In genomic region chr19:4952945-4953344, GRCh38 we compare ENCODE assay signal across 18 cellular contexts. TPM values are rescaled to one million over a fixed set of nuclear protein-coding genes. Genes with fewer than 3 reads are reported as not detected.
A peak's percentile ranks its signal among the peaks of the same experiment; 100 is the strongest.
DNase-seq lines count a peak whose midpoint lies in the region; ATAC-seq, FAIRE-seq and TF ChIP-seq lines count a peak whose summit lies in the region.
"Had no signal": no experiment of that assay in that cellular context is flagged by ENCODE, and none has a peak within 500 bp of the region (broad histone marks: within the 10 kb centered on the region; RNA-seq: fewer than 3 reads in every experiment).

No MANE protein-coding gene starts in this region.

- H3K9me3 Mint-ChIP-seq in natural killer cell treated with Interleukin-12 subunit alpha and Interleukin-12 subunit beta and Interleukin-15 and Interleukin-18, amount 100 ng/mL, for 72 hours, result no peaks in the 10 kb centered on the region
- H3K9me3 Mint-ChIP-seq in natural killer cell (no peaks in the 10 kb centered on the region), Calu3 (ENCODE audit: low read depth, unreplicated experiment) (no peaks in the 10 kb centered on the region)
- H3K9me3 Mint-ChIP-seq: HFFc6 had no signal

- no peak overlapping the region for H3K4me3 Mint-ChIP-seq in natural killer cell treated with Interleukin-12 subunit alpha and Interleukin-12 subunit beta and Interleukin-15 and Interleukin-18, amount 100 ng/mL, for 72 hours
- H3K4me3 Mint-ChIP-seq in natural killer cell (no peak overlapping the region), Calu3 (ENCODE audit: low read depth, unreplicated experiment) (no peak overlapping the region)
- H3K4me3 Mint-ChIP-seq: HFFc6 had no signal

- no peaks in the 10 kb centered on the region for H3K36me3 Mint-ChIP-seq in natural killer cell treated with Interleukin-12 subunit alpha and Interleukin-12 subunit beta and Interleukin-15 and Interleukin-18, amount 100 ng/mL, for 72 hours
- H3K36me3 Mint-ChIP-seq in natural killer cell, result no peaks in the 10 kb centered on the region
- peaks cover 10% of the 10 kb centered on the region for H3K36me3 Mint-ChIP-seq in Calu3 (ENCODE audit: insufficient read depth, unreplicated experiment)
- H3K36me3 Mint-ChIP-seq: CD4-positive, alpha-beta memory T cell had no signal

- H3K36me3 ChIP-seq in bronchial epithelial cell (ENCODE audit: control insufficient read depth, insufficient read depth, low read length) (peaks cover under 1% of the 10 kb centered on the region), pancreas (no peaks in the 10 kb centered on the region)

- no peak overlapping the region for H3K27ac Mint-ChIP-seq in natural killer cell treated with Interleukin-12 subunit alpha and Interleukin-12 subunit beta and Interleukin-15 and Interleukin-18, amount 100 ng/mL, for 72 hours
- no peak overlapping the region for H3K27ac Mint-ChIP-seq in natural killer cell
- no peak overlapping the region for H3K27ac Mint-ChIP-seq in Calu3 (ENCODE audit: unreplicated experiment)
- H3K27ac Mint-ChIP-seq: HFFc6 had no signal

- TF ChIP-seq CTCF in natural killer cell (IDR thresholded peaks at IDR 0.05) (no peak), bronchial epithelial cell (IDR thresholded peaks at IDR 0.05; ENCODE audit: insufficient read depth, low read length, severe bottlenecking) (no peak), Calu3 (IDR thresholded peaks at IDR 0.05; ENCODE audit: unreplicated experiment) (no peak), pancreas (IDR thresholded peaks at IDR 0.05) (no peak)

- CTCF ChIA-PET in Calu3 (lab: Charles Lee), result no interaction called here

- DNase-seq in natural killer cell treated with Interleukin-12 subunit alpha and Interleukin-12 subunit beta and Interleukin-15 and Interleukin-18, amount 100 ng/mL, for 72 hours (ENCODE audit: low spot score), result peak; percentile 34
- DNase-seq in natural killer cell, result no peak
- DNase-seq in NCI-H524 (lab: John Stamatoyannopoulos, UW), result peak; percentile 94 to 98
- DNase-seq in bronchial epithelial cell (ENCODE audit: low read depth), result no peak
- no peak for DNase-seq in Calu3
- no peak for DNase-seq in pancreas
- DNase-seq in stimulated activated CD4-positive, alpha-beta T cell treated with anti-CD3 and anti-CD28 coated beads, Interleukin-4, amount 100 ng/mL, for 24 hours, result no peak
- DNase-seq: BE2C; CD4-positive, alpha-beta memory T cell; DMS 273 treated with DMSO at 0.1 percent for 48 hours; HCEC 1CT; HFFc6 had no signal

- no peaks in the 10 kb centered on the region for H3K9me3 ChIP-seq in pancreas
- H3K9me3 ChIP-seq: A549, BE2C had no signal

- 92 to 96% methylated on average over 18 of the region's 18 CpGs for WGBS in pancreas, 2 donors

- ATAC-seq in natural killer cell treated with Interleukin-12 subunit alpha and Interleukin-12 subunit beta and Interleukin-15 and Interleukin-18, amount 100 ng/mL, for 72 hours, result no peak
- ATAC-seq in natural killer cell (no peak), pancreas (no peak)
- ATAC-seq: A549 had no signal

- no peaks in the 10 kb centered on the region for H3K4me1 Mint-ChIP-seq in natural killer cell treated with Interleukin-12 subunit alpha and Interleukin-12 subunit beta and Interleukin-15 and Interleukin-18, amount 100 ng/mL, for 72 hours (ENCODE audit: low read depth in 2 of 2)
- H3K4me1 Mint-ChIP-seq in natural killer cell (peaks cover 0 to 4% of the 10 kb centered on the region in 2 donors), Calu3 (ENCODE audit: low read depth, unreplicated experiment) (no peaks in the 10 kb centered on the region)

- no peak overlapping the region for H3K4me3 ChIP-seq in bronchial epithelial cell (ENCODE audit: low read depth, low read length)
- no peak overlapping the region for H3K4me3 ChIP-seq in pancreas
- H3K4me3 ChIP-seq: A549 had no signal

- FAIRE-seq in bronchial epithelial cell (lab: Jason Lieb, UNC), result peak; percentile 72
- FAIRE-seq in pancreas (lab: Jason Lieb, UNC), result no peak
- FAIRE-seq: A549, H1 had no signal

- no peaks in the 10 kb centered on the region for H3K27me3 Mint-ChIP-seq in natural killer cell treated with Interleukin-12 subunit alpha and Interleukin-12 subunit beta and Interleukin-15 and Interleukin-18, amount 100 ng/mL, for 72 hours
- H3K27me3 Mint-ChIP-seq in natural killer cell (ENCODE audit: low read depth in 2 of 2) (no peaks in the 10 kb centered on the region), Calu3 (ENCODE audit: unreplicated experiment) (no peaks in the 10 kb centered on the region)
- H3K27me3 Mint-ChIP-seq: CD4-positive, alpha-beta memory T cell had no signal

- H3K27ac ChIP-seq in pancreas, result no peak overlapping the region
- H3K27ac ChIP-seq: C4-2B had no signal

- intact Hi-C loops in natural killer cell (cut with micrococcal nuclease) (no loop called here), Calu3 (cut with micrococcal nuclease; ENCODE audit: unreplicated experiment) (no loop called here), pancreas (cut with DNase I) (no loop called here)

- no peaks in the 10 kb centered on the region for H3K4me1 ChIP-seq in pancreas
- H3K4me1 ChIP-seq: A549, BE2C had no signal

- H3K27me3 ChIP-seq in bronchial epithelial cell (ENCODE audit: control insufficient read depth, insufficient read depth, low read length), result no peaks in the 10 kb centered on the region
- no peaks in the 10 kb centered on the region for H3K27me3 ChIP-seq in pancreas
- H3K27me3 ChIP-seq: BE2C had no signal

- no TSS peak for BruUV-seq in Calu3 (replicated peaks; lab: Mats Ljungman, UMichigan)

RNA-seq across cellular contexts. Expression of gene KDM4B, which starts 16.0 kb away (rescaled TPM):
- 10 to 100 TPM; 57.0 to 63.1 TPM for total RNA-seq in natural killer cell treated with Interleukin-12 subunit alpha and Interleukin-12 subunit beta and Interleukin-15 and Interleukin-18, amount 100 ng/mL, for 72 hours
- total RNA-seq in natural killer cell (10 to 100 TPM; 68.0 to 73.5 (median 68.1) TPM), bronchial epithelial cell (12.6 and 12.7 TPM in 2 replicates), Calu3 (2022) (13.9 and 15.2 TPM in 2 replicates), pancreas (10 to 100 TPM; 13.8 to 22.7 (median 18.5) TPM)
- 10 to 100 TPM; 15.0 to 24.0 TPM for polyA plus RNA-seq in pancreas

RNA-seq across cellular contexts. Expression of gene UHRF1, which starts 43.6 kb away (rescaled TPM):
- 100 to 1,000 TPM in 1 of 2 donors, 10 to 100 TPM in 1; 75.5 to 201 TPM for total RNA-seq in natural killer cell treated with Interleukin-12 subunit alpha and Interleukin-12 subunit beta and Interleukin-15 and Interleukin-18, amount 100 ng/mL, for 72 hours
- total RNA-seq in natural killer cell, result 1 to 10 TPM; 2.8 to 4.6 (median 4.1) TPM
- 2.4 and 5.3 TPM in 2 replicates for total RNA-seq in bronchial epithelial cell
- total RNA-seq in Calu3 (2022), result 41.0 and 45.2 TPM in 2 replicates
- 1 to 10 TPM in 3 of 6 donors, under 1 TPM in 3; 0.28 to 1.7 (median 0.96) TPM for total RNA-seq in pancreas
- under 1 TPM; 0.45 to 0.84 TPM for polyA plus RNA-seq in pancreas

RNA-seq across cellular contexts. Expression of gene ARRDC5, which starts 50.2 kb away (rescaled TPM):
- total RNA-seq in natural killer cell treated with Interleukin-12 subunit alpha and Interleukin-12 subunit beta and Interleukin-15 and Interleukin-18, amount 100 ng/mL, for 72 hours, result 1 to 10 TPM; 1.6 to 2.2 TPM
- total RNA-seq in natural killer cell (10 to 100 TPM in 1 of 3 donors, 1 to 10 TPM in 2; 5.9 to 13.0 (median 8.8) TPM), bronchial epithelial cell (not detected in 2 replicates), Calu3 (2022) (not detected in 2 replicates), pancreas (under 1 TPM in 3 of 6 donors, not detected in 3; 0.12 to 0.15 (median 0.14) TPM)
- under 1 TPM in 1 of 2 donors, not detected in 1; 0.09 TPM for polyA plus RNA-seq in pancreas
- total RNA-seq: Daoy, H1, HFFc6, HT1080 had no signal
- polyA plus RNA-seq: A549, AG04450, H1 had no signal

Comparison
In these comparisons a context has a peak if more than half of its experiments do, and no peak if none do; other contexts are left out.
1. DNase-seq: peak in natural killer cell treated with Interleukin-12 subunit alpha and Interleukin-12 subunit beta and Interleukin-15 and Interleukin-18, amount 100 ng/mL, for 72 hours (single experiment) and NCI-H524 (2 of 2); none in natural killer cell (single experiment), bronchial epithelial cell (single experiment), Calu3 (single experiment), pancreas (0 of 6) and stimulated activated CD4-positive, alpha-beta T cell treated with anti-CD3 and anti-CD28 coated beads, Interleukin-4, amount 100 ng/mL, for 24 hours (single experiment).